In the genomic region with DNA sequence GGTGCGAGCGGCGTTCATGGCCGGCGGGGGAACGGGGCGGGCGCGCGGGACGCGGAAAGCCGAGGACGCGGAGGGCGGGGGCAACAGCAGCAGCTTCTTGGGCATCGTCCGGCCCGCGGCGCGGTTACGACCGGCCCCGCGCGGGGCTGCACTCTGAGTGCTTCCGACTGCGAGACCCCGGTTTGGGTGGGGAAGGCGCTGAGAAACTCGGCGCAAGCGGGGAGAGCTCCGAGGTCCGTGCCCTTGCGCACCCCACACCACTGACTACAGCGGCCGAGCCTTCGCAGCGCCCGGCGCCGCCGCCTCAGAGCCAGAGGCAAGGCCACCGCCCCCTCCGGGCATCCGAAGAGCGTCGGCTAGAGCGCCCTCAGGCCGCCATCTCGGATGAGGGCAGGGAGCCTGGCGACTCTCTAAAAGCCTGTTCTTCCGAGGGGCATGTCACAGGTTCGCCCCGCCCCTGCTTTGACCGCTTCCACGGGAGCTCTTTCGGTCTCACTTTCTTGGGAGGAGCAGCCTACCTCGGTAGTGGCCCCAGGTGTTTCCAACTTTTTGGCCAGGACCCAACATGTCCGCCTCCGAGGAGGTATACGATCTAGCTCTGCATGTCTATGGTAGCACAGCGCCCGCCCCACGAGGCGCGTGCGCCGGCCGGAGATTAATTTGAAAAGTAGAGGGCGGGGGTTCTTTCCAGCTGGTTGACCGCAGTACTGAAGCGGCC, we compare ENCODE assay signal across 2 cellular contexts.
A peak's percentile ranks its signal among the peaks of the same experiment; 100 is the strongest.
TF ChIP-seq lines count a peak whose summit lies in the region.

A gene with protein sequence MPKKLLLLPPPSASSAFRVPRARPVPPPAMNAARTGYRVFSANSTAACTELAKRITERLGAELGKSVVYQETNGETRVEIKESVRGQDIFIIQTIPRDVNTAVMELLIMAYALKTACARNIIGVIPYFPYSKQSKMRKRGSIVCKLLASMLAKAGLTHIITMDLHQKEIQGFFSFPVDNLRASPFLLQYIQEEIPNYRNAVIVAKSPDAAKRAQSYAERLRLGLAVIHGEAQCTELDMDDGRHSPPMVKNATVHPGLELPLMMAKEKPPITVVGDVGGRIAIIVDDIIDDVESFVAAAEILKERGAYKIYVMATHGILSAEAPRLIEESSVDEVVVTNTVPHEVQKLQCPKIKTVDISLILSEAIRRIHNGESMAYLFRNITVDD (minus strand): TSS at position 318 of the 718 bp plus-strand sequence. CDS start 213 bp downstream, at position 105.

TF ChIP-seq in Ishikawa, 13 proteins besides CTCF, POLR2A, EP300 and RAD21 (continued from another document):
- TF ChIP-seq TAF1 (IDR thresholded peaks at IDR 0.05; ENCODE audit: low read depth) = peak; percentile 96
- TF ChIP-seq, protein P1, sequence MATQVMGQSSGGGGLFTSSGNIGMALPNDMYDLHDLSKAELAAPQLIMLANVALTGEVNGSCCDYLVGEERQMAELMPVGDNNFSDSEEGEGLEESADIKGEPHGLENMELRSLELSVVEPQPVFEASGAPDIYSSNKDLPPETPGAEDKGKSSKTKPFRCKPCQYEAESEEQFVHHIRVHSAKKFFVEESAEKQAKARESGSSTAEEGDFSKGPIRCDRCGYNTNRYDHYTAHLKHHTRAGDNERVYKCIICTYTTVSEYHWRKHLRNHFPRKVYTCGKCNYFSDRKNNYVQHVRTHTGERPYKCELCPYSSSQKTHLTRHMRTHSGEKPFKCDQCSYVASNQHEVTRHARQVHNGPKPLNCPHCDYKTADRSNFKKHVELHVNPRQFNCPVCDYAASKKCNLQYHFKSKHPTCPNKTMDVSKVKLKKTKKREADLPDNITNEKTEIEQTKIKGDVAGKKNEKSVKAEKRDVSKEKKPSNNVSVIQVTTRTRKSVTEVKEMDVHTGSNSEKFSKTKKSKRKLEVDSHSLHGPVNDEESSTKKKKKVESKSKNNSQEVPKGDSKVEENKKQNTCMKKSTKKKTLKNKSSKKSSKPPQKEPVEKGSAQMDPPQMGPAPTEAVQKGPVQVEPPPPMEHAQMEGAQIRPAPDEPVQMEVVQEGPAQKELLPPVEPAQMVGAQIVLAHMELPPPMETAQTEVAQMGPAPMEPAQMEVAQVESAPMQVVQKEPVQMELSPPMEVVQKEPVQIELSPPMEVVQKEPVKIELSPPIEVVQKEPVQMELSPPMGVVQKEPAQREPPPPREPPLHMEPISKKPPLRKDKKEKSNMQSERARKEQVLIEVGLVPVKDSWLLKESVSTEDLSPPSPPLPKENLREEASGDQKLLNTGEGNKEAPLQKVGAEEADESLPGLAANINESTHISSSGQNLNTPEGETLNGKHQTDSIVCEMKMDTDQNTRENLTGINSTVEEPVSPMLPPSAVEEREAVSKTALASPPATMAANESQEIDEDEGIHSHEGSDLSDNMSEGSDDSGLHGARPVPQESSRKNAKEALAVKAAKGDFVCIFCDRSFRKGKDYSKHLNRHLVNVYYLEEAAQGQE (IDR thresholded peaks at IDR 0.05; ENCODE audit: low read depth) = no peak
- no peak for TF ChIP-seq CEBPB (IDR thresholded peaks at IDR 0.05)
- TF ChIP-seq ZBTB7A (IDR thresholded peaks at IDR 0.05; ENCODE audit: low read depth) = no peak
- TF ChIP-seq CREB1 (IDR thresholded peaks at IDR 0.05; ENCODE audit: low read depth) = no peak
- TF ChIP-seq YY1 (IDR thresholded peaks at IDR 0.05; ENCODE audit: low read depth) = peak; percentile 100
- TF ChIP-seq TEAD4 (IDR thresholded peaks at IDR 0.05) = 0 out of 2 replicates have a peak, but pooled peaks have one; percentile 34
TF ChIP-seq in Ishikawa: peak in this region for 8.

TF ChIP-seq in PFSK-1, 5 proteins besides CTCF, POLR2A, EP300 and RAD21 (continued from another document):
- TF ChIP-seq, protein P1 (IDR thresholded peaks at IDR 0.05; ENCODE audit: insufficient read depth in 1 of 2, low read depth in 2 of 2, low read length in 2 of 2) = no peak
TF ChIP-seq in PFSK-1: peak in this region for 4.
